Comparison of ENCODE assay signal across 8 cellular contexts in genomic region chr2:202178342-202178958, GRCh38. TPM values are rescaled to one million over a fixed set of nuclear protein-coding genes. Genes with fewer than 3 reads are reported as not detected.
A peak's percentile ranks its signal among the peaks of the same experiment; 100 is the strongest.
DNase-seq lines count a peak whose midpoint lies in the region; ATAC-seq and TF ChIP-seq lines count a peak whose summit lies in the region.

No MANE protein-coding gene starts in this region.

- CTCF ChIA-PET in OCI-LY7 (lab: Charles Lee; ENCODE audit: unreplicated experiment): no interaction called here

- no peak overlapping the region for H2BK15ac ChIP-seq in neuronal stem cell (ENCODE audit: low read length)

- no peaks in the 10 kb centered on the region for H3K79me1 ChIP-seq in neuronal stem cell (ENCODE audit: low read depth, low read length)

- DNase-seq in DMS53 treated with DMSO at 0.1 percent for 48 hours (lab: John Stamatoyannopoulos, UW; ENCODE audit: unreplicated experiment) (peak; percentile 60), HuH-7 (ENCODE audit: low spot score) (peak; percentile 68), OCI-LY7 (ENCODE audit: low spot score) (peak; percentile 67), fibroblast of the aortic adventitia (ENCODE audit: low read depth) (peak; percentile 84), neuronal stem cell (ENCODE audit: low spot score) (peak; percentile 71), uterus (peak; percentile 43 to 74)
- peak; percentile 52 to 54 for DNase-seq in activated T-cell treated with anti-CD3 and anti-CD28 coated beads, Interleukin-2, amount 50 U/mL, for 48 hours

- intact Hi-C loops in OCI-LY7 (cut with micrococcal nuclease; ENCODE audit: unreplicated experiment): loop anchor here (1.0 to 10.0 kb wide), 6 partner anchors 76 to 941 kb away; no protein-coding TSS in a partner anchor
- intact Hi-C loops in uterus (cut with DNase I; ENCODE audit: low total_unique reads): loop anchor here (2.0 to 10.0 kb wide), 2 partner anchors 318 to 384 kb away; no protein-coding TSS in a partner anchor

- H3K4ac ChIP-seq in neuronal stem cell (ENCODE audit: low read length): no peak overlapping the region

- H3K9me2 ChIP-seq in OCI-LY7 (ENCODE audit: insufficient read depth, low read length): no peaks in the 10 kb centered on the region

- no peak overlapping the region for H3K23ac ChIP-seq in neuronal stem cell (ENCODE audit: low read depth, low read length, poor library complexity)

- H3K4me3 ChIP-seq in OCI-LY7 (ENCODE audit: low read depth, low read length, poor library complexity, severe bottlenecking): no peak overlapping the region
- H3K4me3 ChIP-seq in fibroblast of the aortic adventitia (ENCODE audit: low read depth, low read length): no peak overlapping the region
- no peak overlapping the region for H3K4me3 ChIP-seq in neuronal stem cell (ENCODE audit: low read length in 2 of 2)
- H3K4me3 ChIP-seq in uterus: no peak overlapping the region

- no peak overlapping the region for H3K18ac ChIP-seq in neuronal stem cell (ENCODE audit: low read length)

- H3K27ac ChIP-seq in OCI-LY7 (ENCODE audit: low read depth, low read length, poor library complexity, severe bottlenecking) (no peak overlapping the region), neuronal stem cell (replicated peaks; ENCODE audit: low read length) (no peak overlapping the region), uterus (no peak overlapping the region)

- no peaks in the 10 kb centered on the region for H3K36me3 ChIP-seq in OCI-LY7 (ENCODE audit: insufficient read depth, low read length)
- no peaks in the 10 kb centered on the region for H3K36me3 ChIP-seq in neuronal stem cell (replicated peaks in 1 of 2; ENCODE audit: control insufficient read depth in 2 of 2, insufficient read depth in 2 of 2, low read length in 2 of 2)
- H3K36me3 ChIP-seq in uterus: no peaks in the 10 kb centered on the region

- no peaks in the 10 kb centered on the region for H3K79me2 ChIP-seq in OCI-LY7 (ENCODE audit: insufficient read depth, low read depth, low read length)

- H3K9me3 ChIP-seq in OCI-LY7 (ENCODE audit: low read length) (no peaks in the 10 kb centered on the region), neuronal stem cell (replicated peaks in 1 of 2; ENCODE audit: control insufficient read depth in 2 of 2, insufficient read depth in 1 of 2, low read depth in 1 of 2, low read length in 2 of 2) (peaks cover 0 to 5% of the 10 kb centered on the region in 2 donors), uterus (no peaks in the 10 kb centered on the region)

- no peaks in the 10 kb centered on the region for H4K20me1 ChIP-seq in OCI-LY7 (ENCODE audit: insufficient read depth, low read length)

- no peak overlapping the region for H4K91ac ChIP-seq in neuronal stem cell (ENCODE audit: low read depth, low read length, poor library complexity)

- no peak overlapping the region for H4K8ac ChIP-seq in neuronal stem cell (ENCODE audit: low read depth, low read length)

- peaks cover 0 to 3% (median 0%) of the 10 kb centered on the region in 3 experiments for H3K27me3 ChIP-seq in neuronal stem cell (ENCODE audit: control insufficient read depth in 3 of 3, insufficient read depth in 3 of 3, low read depth in 1 of 3, low read length in 3 of 3)
- H3K27me3 ChIP-seq in uterus: no peaks in the 10 kb centered on the region

- H3K4me1 ChIP-seq in OCI-LY7 (ENCODE audit: insufficient read depth, low read length, poor library complexity, severe bottlenecking): no peaks in the 10 kb centered on the region
- no peaks in the 10 kb centered on the region for H3K4me1 ChIP-seq in neuronal stem cell (ENCODE audit: control insufficient read depth in 2 of 2, insufficient read depth in 1 of 2, low read depth in 1 of 2, low read length in 2 of 2)
- H3K4me1 ChIP-seq in uterus: no peaks in the 10 kb centered on the region

- no CpG with 5 or more reads among the region's 7 CpGs for WGBS in neuronal stem cell (ENCODE audit: extremely low coverage in 2 of 2, insufficient read length in 2 of 2, insufficient replicate concordance in 1 of 2), 2 donors

- BruUV-seq in OCI-LY7 (replicated peaks; lab: Mats Ljungman, UMichigan): no TSS peak

- no peak for TF ChIP-seq POLR2A in uterus (IDR thresholded peaks at IDR 0.05)

- H2AFZ ChIP-seq in OCI-LY7 (ENCODE audit: low read length) (no peak overlapping the region), neuronal stem cell (ENCODE audit: low read length) (no peak overlapping the region)

- POLR2A ChIA-PET in OCI-LY7 (lab: Charles Lee): interaction anchor here (0.6 to 0.8 kb wide), 3 partner anchors 31 to 348 kb away, joined by 3 read pairs; no protein-coding TSS in a partner anchor

- H3K4me2 ChIP-seq in OCI-LY7 (ENCODE audit: low read length) (no peak overlapping the region), neuronal stem cell (ENCODE audit: insufficient read depth, low read length, poor library complexity, severe bottlenecking) (no peak overlapping the region)

- H2BK5ac ChIP-seq in neuronal stem cell (ENCODE audit: low read length): no peak overlapping the region

- H2BK120ac ChIP-seq in neuronal stem cell (ENCODE audit: low read depth, low read length): no peak overlapping the region

- no peak for ATAC-seq in HG02938 (IDR thresholded peaks at IDR 0.05; ENCODE audit: unreplicated experiment)

- no peak overlapping the region for H2AK5ac ChIP-seq in neuronal stem cell (ENCODE audit: low read depth, low read length)

- H2BK12ac ChIP-seq in neuronal stem cell (ENCODE audit: low read length): no peak overlapping the region

- TF ChIP-seq CTCF in OCI-LY7 (conservative IDR thresholded peaks at IDR 0.05; ENCODE audit: low read length) (peak; percentile 97), fibroblast of the aortic adventitia (IDR thresholded peaks at IDR 0.05; ENCODE audit: insufficient read depth, low read length) (peak; percentile 86), uterus (IDR thresholded peaks at IDR 0.05) (peak; percentile 77 to 85 (median 83))

- H3K9ac ChIP-seq in neuronal stem cell (ENCODE audit: low read depth, low read length, poor library complexity): no peak overlapping the region

- H3K14ac ChIP-seq in neuronal stem cell (ENCODE audit: low read length): no peak overlapping the region

RNA-seq across cellular contexts. Expression of gene SUMO1, which starts 59.9 kb away (rescaled TPM):
- 69.8 and 86.6 TPM in 2 replicates for total RNA-seq in OCI-LY7 (2014; rRNA removed; shearing (Covaris generic))
- 95.0 and 98.9 TPM in 2 replicates for total RNA-seq in OCI-LY7 (2022)
- total RNA-seq in fibroblast of the aortic adventitia (ENCODE audit: low replicate concordance): 68.5 and 158 TPM in 2 replicates
- 215 TPM for polyA plus RNA-seq in neuronal stem cell (2013, experiment 1 of 2)
- 221 TPM for polyA plus RNA-seq in neuronal stem cell (2013, experiment 2 of 2)
- 100 to 1,000 TPM in 1 of 4 donors, 10 to 100 TPM in 3; 45.6 to 136 (median 52.7) TPM for total RNA-seq in uterus
